15 cellular contexts compared by ENCODE assay signal in genomic region chr2:240933966-240934700, GRCh38. TPM values are rescaled to one million over a fixed set of nuclear protein-coding genes. Genes with fewer than 3 reads are reported as not detected.
DNase-seq lines count a peak whose midpoint lies in the region.
"Had no signal": no experiment of that assay in that cellular context is flagged by ENCODE, and none has a peak within 500 bp of the region (broad histone marks: within the 10 kb centered on the region; RNA-seq: fewer than 3 reads in every experiment).

No MANE protein-coding gene starts in this region.

- H3K9ac ChIP-seq in neuronal stem cell (ENCODE audit: low read depth, low read length, poor library complexity) = no peak overlapping the region

- H3K4ac ChIP-seq in neuronal stem cell (ENCODE audit: low read length) = no peak overlapping the region

- no peak overlapping the region for H2BK15ac ChIP-seq in neuronal stem cell (ENCODE audit: low read length)

- no peak overlapping the region for H3K27ac Mint-ChIP-seq in activated naive CD4-positive, alpha-beta T cell treated with anti-CD3 and anti-CD28 coated beads for 36 hours

- H3K4me3 ChIP-seq in neuronal stem cell (ENCODE audit: low read length in 2 of 2) = no peak overlapping the region

- H3K36me3 ChIP-seq in neuronal stem cell (replicated peaks in 1 of 2; ENCODE audit: control insufficient read depth in 2 of 2, insufficient read depth in 2 of 2, low read length in 2 of 2) = no peaks in the 10 kb centered on the region

- H2BK12ac ChIP-seq in neuronal stem cell (ENCODE audit: low read length) = no peak overlapping the region

- H3K27ac ChIP-seq in neuronal stem cell (replicated peaks; ENCODE audit: low read length) = no peak overlapping the region

- H3K27me3 Mint-ChIP-seq in activated naive CD4-positive, alpha-beta T cell treated with anti-CD3 and anti-CD28 coated beads for 36 hours (ENCODE audit: low read depth) = no peaks in the 10 kb centered on the region

- H2AK5ac ChIP-seq in neuronal stem cell (ENCODE audit: low read depth, low read length) = peak overlapping the region; percentile 60

- H2AFZ ChIP-seq in neuronal stem cell (ENCODE audit: low read length) = no peak overlapping the region

- no peaks in the 10 kb centered on the region for H3K4me1 Mint-ChIP-seq in activated naive CD4-positive, alpha-beta T cell treated with anti-CD3 and anti-CD28 coated beads for 36 hours (ENCODE audit: low read depth)

- peak; percentile 2 for DNase-seq in activated naive CD4-positive, alpha-beta T cell treated with anti-CD3 and anti-CD28 coated beads for 36 hours
- DNase-seq in activated naive CD4-positive, alpha-beta T cell treated with anti-CD3 and anti-CD28 coated beads, Interleukin-2, amount 50 U/mL, for 16 hours = no peak
- peak in 26 of 42 donors; percentile 1 to 42 (median 12) for DNase-seq in head of caudate nucleus
- DNase-seq in neuronal stem cell (ENCODE audit: low spot score) = no peak
- no peak for DNase-seq in HuH-7.5 (ENCODE audit: low spot score)
- no peak for DNase-seq in NCI-H2227 treated with DMSO at 0.1 percent for 48 hours (lab: John Stamatoyannopoulos, UW)
- no peak for DNase-seq in NCI-H2171 treated with DMSO at 0.1 percent for 48 hours (lab: John Stamatoyannopoulos, UW)
- DNase-seq in middle frontal gyrus (ENCODE audit: extremely low spot score, low spot score) = no peak
- DNase-seq: central memory CD4-positive, alpha-beta T cell; NCI-H1694; NCI-H524; occipital lobe had no signal

- WGBS in neuronal stem cell (ENCODE audit: extremely low coverage in 2 of 2, insufficient read length in 2 of 2, insufficient replicate concordance in 1 of 2), 2 donors = no CpG with 5 or more reads among the region's 23 CpGs

- H3K9me3 Mint-ChIP-seq in activated naive CD4-positive, alpha-beta T cell treated with anti-CD3 and anti-CD28 coated beads for 36 hours = peaks cover 5% of the 10 kb centered on the region

- H3K27me3 ChIP-seq in neuronal stem cell (ENCODE audit: control insufficient read depth in 3 of 3, insufficient read depth in 3 of 3, low read depth in 1 of 3, low read length in 3 of 3) = peaks cover 0 to 48% (median 0%) of the 10 kb centered on the region in 3 experiments

- H3K9me3 ChIP-seq in neuronal stem cell (replicated peaks in 1 of 2; ENCODE audit: control insufficient read depth in 2 of 2, insufficient read depth in 1 of 2, low read depth in 1 of 2, low read length in 2 of 2) = peaks cover 0 to 6% of the 10 kb centered on the region in 2 donors

- CTCF ChIA-PET in activated naive CD4-positive, alpha-beta T cell treated with anti-CD3 and anti-CD28 coated beads for 36 hours (lab: Charles Lee) = no interaction called here

- H3K4me1 ChIP-seq in neuronal stem cell (ENCODE audit: control insufficient read depth in 2 of 2, insufficient read depth in 1 of 2, low read depth in 1 of 2, low read length in 2 of 2) = no peaks in the 10 kb centered on the region

- H3K4me3 Mint-ChIP-seq in activated naive CD4-positive, alpha-beta T cell treated with anti-CD3 and anti-CD28 coated beads for 36 hours = no peak overlapping the region

- H2BK5ac ChIP-seq in neuronal stem cell (ENCODE audit: low read length) = no peak overlapping the region

- peak overlapping the region; percentile 2 for H3K18ac ChIP-seq in neuronal stem cell (ENCODE audit: low read length)

- intact Hi-C loops in activated naive CD4-positive, alpha-beta T cell treated with anti-CD3 and anti-CD28 coated beads for 36 hours (cut with micrococcal nuclease) = no loop called here
- intact Hi-C loops in head of caudate nucleus (cut with DNase I) = no loop called here

- peak overlapping the region; percentile 71 for H3K14ac ChIP-seq in neuronal stem cell (ENCODE audit: low read length)

- no peaks in the 10 kb centered on the region for H3K79me1 ChIP-seq in neuronal stem cell (ENCODE audit: low read depth, low read length)

- no peak overlapping the region for H4K8ac ChIP-seq in neuronal stem cell (ENCODE audit: low read depth, low read length)

- no peaks in the 10 kb centered on the region for H3K36me3 Mint-ChIP-seq in activated naive CD4-positive, alpha-beta T cell treated with anti-CD3 and anti-CD28 coated beads for 36 hours (ENCODE audit: low read depth)

- no peak overlapping the region for H3K23ac ChIP-seq in neuronal stem cell (ENCODE audit: low read depth, low read length, poor library complexity)

- no peak overlapping the region for H3K4me2 ChIP-seq in neuronal stem cell (ENCODE audit: insufficient read depth, low read length, poor library complexity, severe bottlenecking)

- H2BK120ac ChIP-seq in neuronal stem cell (ENCODE audit: low read depth, low read length) = no peak overlapping the region

- H4K91ac ChIP-seq in neuronal stem cell (ENCODE audit: low read depth, low read length, poor library complexity) = no peak overlapping the region

RNA-seq across cellular contexts. Expression of gene CROCC2, which starts 28.0 kb away (rescaled TPM):
- not detected for total RNA-seq in activated naive CD4-positive, alpha-beta T cell treated with anti-CD3 and anti-CD28 coated beads for 36 hours
- polyA plus RNA-seq in neuronal stem cell (2013, experiment 1 of 2) = not detected
- polyA plus RNA-seq in neuronal stem cell (2013, experiment 2 of 2) = not detected
- total RNA-seq: frontal cortex; T-helper 1 cell treated with Interleukin-12 subunit alpha and Interleukin-12 subunit beta and Interleukin-4 antibody, amounts not matched to agents 30 ng/mL and 1 ng/mL, for 36 hours; temporal lobe had no signal

RNA-seq across cellular contexts. Expression of gene MAB21L4, which starts 38.2 kb away (rescaled TPM):
- not detected for total RNA-seq in activated naive CD4-positive, alpha-beta T cell treated with anti-CD3 and anti-CD28 coated beads for 36 hours
- polyA plus RNA-seq in neuronal stem cell (2013, experiment 1 of 2) = not detected
- not detected for polyA plus RNA-seq in neuronal stem cell (2013, experiment 2 of 2)
- total RNA-seq: frontal cortex; occipital lobe; T-helper 1 cell treated with Interleukin-12 subunit alpha and Interleukin-12 subunit beta and Interleukin-4 antibody, amounts not matched to agents 30 ng/mL and 1 ng/mL, for 36 hours; temporal lobe had no signal

Comparison
In these comparisons a context has a peak if more than half of its experiments do, and no peak if none do; other contexts are left out.
1. DNase-seq: peak in activated naive CD4-positive, alpha-beta T cell treated with anti-CD3 and anti-CD28 coated beads for 36 hours (single experiment) and head of caudate nucleus (26 of 42); none in activated naive CD4-positive, alpha-beta T cell treated with anti-CD3 and anti-CD28 coated beads, Interleukin-2, amount 50 U/mL, for 16 hours (single experiment), neuronal stem cell (single experiment), HuH-7.5 (single experiment), NCI-H2227 treated with DMSO at 0.1 percent for 48 hours (single experiment), NCI-H2171 treated with DMSO at 0.1 percent for 48 hours (single experiment) and middle frontal gyrus (single experiment).